In genomic region chr6:121652726-121653623, GRCh38 we compare ENCODE assay signal across 1 cellular context.
TF ChIP-seq lines count a peak whose summit lies in the region.

No MANE protein-coding gene starts in this region.

TF ChIP-seq in SK-N-SH, 30 proteins besides CTCF, POLR2A, EP300 and RAD21 (continued from another document):
- TF ChIP-seq PBX3 (IDR thresholded peaks at IDR 0.05) (peak; percentile 88), FOSL2 (IDR thresholded peaks at IDR 0.05; ENCODE audit: borderline replicate concordance, low read depth) (peak; percentile 66; the same call in 1 of the 2 replicates), RCOR1 (IDR thresholded peaks at IDR 0.05; ENCODE audit: low read length) (0 out of 2 replicates have a peak, but pooled peaks have one; percentile 12), REST (IDR thresholded peaks at IDR 0.05; ENCODE audit: low read depth, low read length) (no peak), SMC3 (IDR thresholded peaks at IDR 0.05; ENCODE audit: low read depth, low read length) (no peak), FOXJ3 (CRISPR knock-in tag; IDR thresholded peaks at IDR 0.05) (no peak), NFIC (IDR thresholded peaks at IDR 0.05; ENCODE audit: borderline replicate concordance) (no peak), YY1 (IDR thresholded peaks at IDR 0.05; ENCODE audit: low read depth) (no peak), USF1 (IDR thresholded peaks at IDR 0.05; ENCODE audit: borderline replicate concordance, low read depth) (no peak), GABPA (IDR thresholded peaks at IDR 0.05; ENCODE audit: low read depth) (no peak), CHD2 (IDR thresholded peaks at IDR 0.05; ENCODE audit: low read length, partially characterized antibody) (no peak), RFX5 (IDR thresholded peaks at IDR 0.05; ENCODE audit: low read length) (no peak), EZH2phosphoT487 (IDR thresholded peaks at IDR 0.05; ENCODE audit: borderline replicate concordance, low read depth) (no peak), ELF1 (IDR thresholded peaks at IDR 0.05) (no peak), GATA2 (CRISPR knock-in tag; IDR thresholded peaks at IDR 0.05) (no peak), IRF3 (IDR thresholded peaks at IDR 0.05; ENCODE audit: low read depth, low read length) (no peak), TCF12 (IDR thresholded peaks at IDR 0.05) (peak; percentile 79), MAX (IDR thresholded peaks at IDR 0.05; ENCODE audit: low read depth) (no peak), FOXM1 (IDR thresholded peaks at IDR 0.05; ENCODE audit: low read depth) (no peak; the same call in 1 of the 2 replicates), SIN3A (IDR thresholded peaks at IDR 0.05; ENCODE audit: borderline replicate concordance, low read depth, low read length) (no peak), MXI1 (IDR thresholded peaks at IDR 0.05; ENCODE audit: low read depth, low read length) (no peak)
